Comparison of ENCODE assay signal across 8 cellular contexts in the genomic region with DNA sequence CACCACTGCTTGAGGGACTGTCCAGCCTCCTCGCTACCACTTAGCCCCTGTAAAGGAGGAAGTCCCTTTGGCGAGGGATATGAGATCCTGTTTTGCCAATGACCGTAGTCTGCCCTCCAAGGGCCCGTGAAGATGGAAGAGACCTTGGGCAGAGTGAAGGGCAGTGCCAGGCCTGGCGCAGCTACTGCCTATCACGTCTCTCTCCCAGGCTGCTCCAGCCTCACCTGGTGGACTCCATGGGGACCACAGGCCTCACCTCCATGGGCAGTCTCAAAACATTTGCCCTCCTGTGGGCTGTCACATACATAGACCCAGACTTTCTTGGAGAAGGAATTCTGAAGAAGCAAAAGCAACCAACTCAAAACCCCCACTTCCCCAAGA. TPM values are rescaled to one million over a fixed set of nuclear protein-coding genes. Genes with fewer than 3 reads are reported as not detected.
DNase-seq lines count a peak whose midpoint lies in the region; ATAC-seq, FAIRE-seq and TF ChIP-seq lines count a peak whose summit lies in the region.
"Not testable (repeated sequence)": the region's sequence is repeated elsewhere in the genome, so short reads cannot be mapped to it uniquely, and the experiment has no call there.

No MANE protein-coding gene starts in this region.

- not testable (repeated sequence) for H3K9me3 Mint-ChIP-seq in astrocyte (ENCODE audit: unreplicated experiment)

- not testable (repeated sequence) for H3K18ac ChIP-seq in neuronal stem cell (ENCODE audit: low read length)

- H3K36me3 ChIP-seq in SU-DHL-6 (ENCODE audit: low read length); astrocyte (ENCODE audit: insufficient read depth, low read length); left ventricle myocardium inferior; neuronal stem cell (replicated peaks in 1 of 2; ENCODE audit: control insufficient read depth in 2 of 2, insufficient read depth in 2 of 2, low read length in 2 of 2); thymus (ENCODE audit: control insufficient read depth, insufficient read depth): not testable (repeated sequence)

- H3F3A ChIP-seq in SU-DHL-6 (ENCODE audit: insufficient read depth): not testable (repeated sequence)

- H2AFZ ChIP-seq in SU-DHL-6 (ENCODE audit: low read depth, low read length, severe bottlenecking): not testable (repeated sequence)
- peak overlapping the region; percentile 66 for H2AFZ ChIP-seq in astrocyte (ENCODE audit: low read depth, low read length)
- peak overlapping the region; percentile 64 for H2AFZ ChIP-seq in neuronal stem cell (ENCODE audit: low read length)

- peak overlapping the region; percentile 58 for H3K27ac Mint-ChIP-seq in astrocyte (ENCODE audit: unreplicated experiment)

- H4K91ac ChIP-seq in neuronal stem cell (ENCODE audit: low read depth, low read length, poor library complexity): not testable (repeated sequence)

- WGBS in neuronal stem cell (ENCODE audit: extremely low coverage in 2 of 2, insufficient read length in 2 of 2, insufficient replicate concordance in 1 of 2), 2 donors: no CpG with 5 or more reads among the region's 6 CpGs
- 77% methylated on average over 6 of the region's 6 CpGs for WGBS in thymus

- H2BK120ac ChIP-seq in neuronal stem cell (ENCODE audit: low read depth, low read length): not testable (repeated sequence)

- H4K8ac ChIP-seq in neuronal stem cell (ENCODE audit: low read depth, low read length): not testable (repeated sequence)

- not testable (repeated sequence) for DNase-seq in GM12864 (ENCODE audit: low read depth); astrocyte (ENCODE audit: low read depth); left ventricle myocardium inferior; neuronal stem cell (ENCODE audit: low spot score)

- H3K79me1 ChIP-seq in neuronal stem cell (ENCODE audit: low read depth, low read length): not testable (repeated sequence)

- ATAC-seq in GM21723 (IDR thresholded peaks at IDR 0.05; ENCODE audit: unreplicated experiment) (peak; percentile 18), HG03342 (IDR thresholded peaks at IDR 0.05; ENCODE audit: unreplicated experiment) (peak; percentile 17)

- not testable (repeated sequence) for H3K79me2 ChIP-seq in SU-DHL-6 (ENCODE audit: insufficient read depth, low read length); astrocyte (ENCODE audit: insufficient read depth, low read length)

- not testable (repeated sequence) for FAIRE-seq in astrocyte (lab: Jason Lieb, UNC)

- not testable (repeated sequence) for H2BK15ac ChIP-seq in neuronal stem cell (ENCODE audit: low read length)

- not testable (repeated sequence) for H4K20me1 ChIP-seq in SU-DHL-6 (ENCODE audit: low read depth, low read length); astrocyte (ENCODE audit: insufficient read depth, low read length)

- H3K4me2 ChIP-seq in SU-DHL-6 (ENCODE audit: low read depth, low read length, poor library complexity, severe bottlenecking): peak overlapping the region; percentile 38
- peak overlapping the region; percentile 76 for H3K4me2 ChIP-seq in astrocyte (ENCODE audit: low read length)
- H3K4me2 ChIP-seq in neuronal stem cell (ENCODE audit: insufficient read depth, low read length, poor library complexity, severe bottlenecking): peak overlapping the region; percentile 34

- not testable (repeated sequence) for H2AK5ac ChIP-seq in neuronal stem cell (ENCODE audit: low read depth, low read length)

- not testable (repeated sequence) for H3K9me2 ChIP-seq in SU-DHL-6 (replicated peaks; ENCODE audit: insufficient read depth, low read length)

- H3K36me3 Mint-ChIP-seq in astrocyte (ENCODE audit: low read depth, unreplicated experiment): not testable (repeated sequence)

- H3K4me3 ChIP-seq in GM12864 (ENCODE audit: low read depth, low read length) (peak overlapping the region; percentile 67), left ventricle myocardium inferior (peak overlapping the region; percentile 53), thymus (ENCODE audit: low read length) (peak overlapping the region; percentile 53)
- H3K4me3 ChIP-seq in SU-DHL-6 (ENCODE audit: insufficient read depth, low read length, poor library complexity, severe bottlenecking); astrocyte (ENCODE audit: insufficient read depth, low read depth, low read length); neuronal stem cell (ENCODE audit: low read length in 2 of 2): not testable (repeated sequence)

- H2BK5ac ChIP-seq in neuronal stem cell (ENCODE audit: low read length): not testable (repeated sequence)

- not testable (repeated sequence) for H3K9ac ChIP-seq in SU-DHL-6 (ENCODE audit: low read length); astrocyte (ENCODE audit: low read length); neuronal stem cell (ENCODE audit: low read depth, low read length, poor library complexity)

- H3K23ac ChIP-seq in neuronal stem cell (ENCODE audit: low read depth, low read length, poor library complexity): not testable (repeated sequence)

- peaks cover 12% of the 10 kb centered on the region for H3K27me3 Mint-ChIP-seq in astrocyte (ENCODE audit: low read depth, unreplicated experiment)

- not testable (repeated sequence) for TF ChIP-seq CTCF in GM12864 (IDR thresholded peaks at IDR 0.05; ENCODE audit: low read depth, low read length, missing control alignments); SU-DHL-6 (IDR thresholded peaks at IDR 0.05; ENCODE audit: insufficient read depth, low read length, poor library complexity, severe bottlenecking); astrocyte (IDR thresholded peaks at IDR 0.05; ENCODE audit: insufficient read depth, low read depth, low read length); left ventricle myocardium inferior (IDR thresholded peaks at IDR 0.05; ENCODE audit: borderline replicate concordance)

- peak overlapping the region; percentile 69 for H3K4me3 Mint-ChIP-seq in astrocyte (ENCODE audit: unreplicated experiment)

- H3K4me1 Mint-ChIP-seq in astrocyte (ENCODE audit: low read depth, unreplicated experiment): not testable (repeated sequence)

- not testable (repeated sequence) for H3K9me3 ChIP-seq in SU-DHL-6 (ENCODE audit: insufficient read depth, low read length); astrocyte (ENCODE audit: insufficient read depth, low read depth, low read length); left ventricle myocardium inferior (replicated peaks); neuronal stem cell (replicated peaks in 1 of 2; ENCODE audit: control insufficient read depth in 2 of 2, insufficient read depth in 1 of 2, low read depth in 1 of 2, low read length in 2 of 2); thymus (ENCODE audit: control insufficient read depth)

- not testable (repeated sequence) for H3K27ac ChIP-seq in SU-DHL-6 (ENCODE audit: low read depth, low read length); astrocyte (ENCODE audit: low read depth, low read length); neuronal stem cell (replicated peaks; ENCODE audit: low read length); thymus (ENCODE audit: low read depth)
- peak overlapping the region; percentile 48 for H3K27ac ChIP-seq in left ventricle myocardium inferior (replicated peaks)

- not testable (repeated sequence) for H3K14ac ChIP-seq in neuronal stem cell (ENCODE audit: low read length)

- H3K4ac ChIP-seq in neuronal stem cell (ENCODE audit: low read length): not testable (repeated sequence)

- H3K4me1 ChIP-seq in astrocyte (ENCODE audit: insufficient read depth, low read length); left ventricle myocardium inferior; neuronal stem cell (ENCODE audit: control insufficient read depth in 2 of 2, insufficient read depth in 1 of 2, low read depth in 1 of 2, low read length in 2 of 2): not testable (repeated sequence)
- peaks cover 22% of the 10 kb centered on the region for H3K4me1 ChIP-seq in thymus (ENCODE audit: control insufficient read depth, insufficient read depth, low read length)

- not testable (repeated sequence) for H2BK12ac ChIP-seq in neuronal stem cell (ENCODE audit: low read length)

- not testable (repeated sequence) for H3K27me3 ChIP-seq in SU-DHL-6 (ENCODE audit: low read length); astrocyte (ENCODE audit: insufficient read depth, low read length); left ventricle myocardium inferior (ENCODE audit: low read depth); thymus (ENCODE audit: control insufficient read depth, insufficient read depth)
- H3K27me3 ChIP-seq in neuronal stem cell (ENCODE audit: control insufficient read depth in 3 of 3, insufficient read depth in 3 of 3, low read depth in 1 of 3, low read length in 3 of 3): peaks cover 0 to 13% (median 0%) of the 10 kb centered on the region in 3 experiments

- intact Hi-C loops in left ventricle myocardium inferior (cut with micrococcal nuclease): not testable (repeated sequence)

RNA-seq across cellular contexts. Expression of gene DHRS4L2, which starts 0.5 kb away (rescaled TPM):
- 13.4 and 15.8 TPM in 2 replicates for total RNA-seq in astrocyte
- 15.7 TPM for total RNA-seq in left ventricle myocardium inferior
- 13.4 TPM for polyA plus RNA-seq in neuronal stem cell (2013, experiment 1 of 2)
- 13.9 TPM for polyA plus RNA-seq in neuronal stem cell (2013, experiment 2 of 2)
- 39.6 TPM for polyA plus RNA-seq in thymus

RNA-seq across cellular contexts. Expression of gene DHRS4, which starts 34.6 kb away (rescaled TPM):
- total RNA-seq in astrocyte: 14.2 and 18.4 TPM in 2 replicates
- 30.8 TPM for total RNA-seq in left ventricle myocardium inferior
- 12.9 TPM for polyA plus RNA-seq in neuronal stem cell (2013, experiment 1 of 2)
- polyA plus RNA-seq in neuronal stem cell (2013, experiment 2 of 2): 14.1 TPM
- polyA plus RNA-seq in thymus: 28.3 TPM
